ENCODE assay signal across 11 cellular contexts in genomic region chr13:107450931-107451330, GRCh38.
A peak's percentile ranks its signal among the peaks of the same experiment; 100 is the strongest.
DNase-seq lines count a peak whose midpoint lies in the region; ATAC-seq and TF ChIP-seq lines count a peak whose summit lies in the region.
"Had no signal": no experiment of that assay in that cellular context is flagged by ENCODE, and none has a peak within 500 bp of the region (broad histone marks: within the 10 kb centered on the region; RNA-seq: fewer than 3 reads in every experiment).

No MANE protein-coding gene starts in this region.

- peak; percentile 6 for DNase-seq in activated CD4-positive, alpha-beta T cell treated with anti-CD3 and anti-CD28 coated beads for 36 hours
- no peak for DNase-seq in activated CD4-positive, alpha-beta T cell treated with anti-CD3 and anti-CD28 coated beads for 1 hour
- DNase-seq in SK-MEL-5 (ENCODE audit: low read depth, low spot score) (peak; percentile 28), fibroblast of peridontal ligament (ENCODE audit: extremely low read depth) (peak; percentile 94), stromal cell of bone marrow (ENCODE audit: low read depth) (peak; percentile 98), transverse colon (no peak)
- no peak for DNase-seq in stimulated activated naive CD4-positive, alpha-beta T cell treated with Interleukin-2 at 50 U/mL for 16 hours (lab: John Stamatoyannopoulos, UW)
- DNase-seq: gastrocnemius medialis had no signal

- no peak overlapping the region for H3K27ac Mint-ChIP-seq in activated CD4-positive, alpha-beta T cell treated with anti-CD3 and anti-CD28 coated beads for 36 hours
- H3K27ac Mint-ChIP-seq: activated naive CD8-positive, alpha-beta T cell had no signal

- no peaks in the 10 kb centered on the region for H3K27me3 ChIP-seq in transverse colon
- H3K27me3 ChIP-seq: gastrocnemius medialis had no signal

- no peaks in the 10 kb centered on the region for H3K36me3 Mint-ChIP-seq in activated CD4-positive, alpha-beta T cell treated with anti-CD3 and anti-CD28 coated beads for 36 hours (ENCODE audit: low read depth)
- H3K36me3 Mint-ChIP-seq: activated naive CD8-positive, alpha-beta T cell had no signal

- CTCF ChIA-PET in activated CD4-positive, alpha-beta T cell treated with anti-CD3 and anti-CD28 coated beads for 36 hours (lab: Charles Lee), result no interaction called here

- no peak for TF ChIP-seq CTCF in transverse colon (IDR thresholded peaks at IDR 0.05)

- H3K36me3 ChIP-seq in transverse colon, result no peaks in the 10 kb centered on the region
- H3K36me3 ChIP-seq: gastrocnemius medialis had no signal

- H3K4me1 ChIP-seq in transverse colon, result no peaks in the 10 kb centered on the region
- H3K4me1 ChIP-seq: gastrocnemius medialis had no signal

- no peak overlapping the region for H3K4me3 ChIP-seq in transverse colon
- H3K4me3 ChIP-seq: gastrocnemius medialis had no signal

- H3K4me1 Mint-ChIP-seq in activated CD4-positive, alpha-beta T cell treated with anti-CD3 and anti-CD28 coated beads for 36 hours, result no peaks in the 10 kb centered on the region

- TF ChIP-seq POLR2A in transverse colon (IDR thresholded peaks at IDR 0.05), result no peak

- TF ChIP-seq EP300 in transverse colon (IDR thresholded peaks at IDR 0.05; ENCODE audit: low read depth), result no peak

- 59 to 63% methylated on average over 7 to 10 of the region's 10 CpGs for WGBS in transverse colon (ENCODE audit: low coverage in 1 of 2), 2 donors

- POLR2A ChIA-PET in activated CD4-positive, alpha-beta T cell treated with anti-CD3 and anti-CD28 coated beads for 36 hours (lab: Charles Lee), result no interaction called here

- no peaks in the 10 kb centered on the region for H3K9me3 ChIP-seq in transverse colon
- H3K9me3 ChIP-seq: gastrocnemius medialis had no signal

- H3K27ac ChIP-seq in transverse colon, result no peak overlapping the region
- H3K27ac ChIP-seq: 22Rv1, gastrocnemius medialis had no signal

- no peak overlapping the region for H3K4me3 Mint-ChIP-seq in activated CD4-positive, alpha-beta T cell treated with anti-CD3 and anti-CD28 coated beads for 36 hours
- H3K4me3 Mint-ChIP-seq: activated naive CD8-positive, alpha-beta T cell had no signal

- in situ Hi-C loops in SK-MEL-5 (cut with HindIII; ENCODE audit: low pct_unique_long_range_greater_than_20kb, low sequenced_read_pairs) (no loop called here), transverse colon (cut with MboI; ENCODE audit: low pct_ligation_motif_present in 1 of 4, low pct_unique_long_range_greater_than_20kb in 1 of 4, low sequenced_read_pairs in 3 of 4) (no loop called here)

- no peak for ATAC-seq in activated CD4-positive, alpha-beta T cell treated with anti-CD3 and anti-CD28 coated beads for 36 hours
- ATAC-seq in HG03139 (IDR thresholded peaks at IDR 0.05; ENCODE audit: unreplicated experiment), result no peak
- ATAC-seq: gastrocnemius medialis had no signal

- H3K27me3 Mint-ChIP-seq in activated CD4-positive, alpha-beta T cell treated with anti-CD3 and anti-CD28 coated beads for 36 hours, result no peaks in the 10 kb centered on the region
- H3K27me3 Mint-ChIP-seq: activated naive CD8-positive, alpha-beta T cell had no signal

- peaks cover 15% of the 10 kb centered on the region for H3K9me3 Mint-ChIP-seq in activated CD4-positive, alpha-beta T cell treated with anti-CD3 and anti-CD28 coated beads for 36 hours (ENCODE audit: low read depth)

- intact Hi-C loops in activated CD4-positive, alpha-beta T cell treated with anti-CD3 and anti-CD28 coated beads for 36 hours (cut with DNase I, micrococcal nuclease), result no loop called here
- intact Hi-C loops in transverse colon (cut with DNase I; ENCODE audit: low total_unique reads), result no loop called here

Comparison
In these comparisons a context has a peak if more than half of its experiments do, and no peak if none do; other contexts are left out.
1. DNase-seq: peak in activated CD4-positive, alpha-beta T cell treated with anti-CD3 and anti-CD28 coated beads for 36 hours (single experiment), SK-MEL-5 (single experiment), fibroblast of peridontal ligament (single experiment) and stromal cell of bone marrow (single experiment); none in activated CD4-positive, alpha-beta T cell treated with anti-CD3 and anti-CD28 coated beads for 1 hour (single experiment), transverse colon (single experiment) and stimulated activated naive CD4-positive, alpha-beta T cell treated with Interleukin-2 at 50 U/mL for 16 hours (single experiment).